20 cellular contexts compared by ENCODE assay signal in the genomic region with DNA sequence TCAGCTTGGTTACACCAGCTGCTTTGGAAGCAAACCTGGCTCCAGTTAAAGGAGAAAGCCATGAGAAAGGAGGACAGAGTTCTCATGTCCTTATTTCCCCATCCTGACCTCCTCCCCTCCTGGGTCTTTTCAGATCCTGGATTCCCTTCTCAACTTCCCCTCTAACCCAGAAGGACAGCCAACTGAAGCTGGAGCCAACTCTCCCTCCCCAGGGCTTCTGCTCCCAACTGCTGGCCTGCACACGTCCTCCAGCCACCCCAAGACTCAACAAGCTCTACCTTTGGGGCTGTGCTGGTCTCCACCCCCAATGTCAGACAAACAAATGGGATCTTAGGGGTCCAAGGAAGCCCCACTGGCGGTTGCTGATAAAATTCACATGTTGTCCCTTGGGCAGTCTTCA.
DNase-seq lines count a peak whose midpoint lies in the region; ATAC-seq and TF ChIP-seq lines count a peak whose summit lies in the region.
"Had no signal": no experiment of that assay in that cellular context is flagged by ENCODE, and none has a peak within 500 bp of the region (broad histone marks: within the 10 kb centered on the region; RNA-seq: fewer than 3 reads in every experiment).

No MANE protein-coding gene starts in this region.

- no peaks in the 10 kb centered on the region for H3K27me3 ChIP-seq in adipocyte (replicated peaks; ENCODE audit: control insufficient read depth, insufficient read depth, low read length)
- no peaks in the 10 kb centered on the region for H3K27me3 ChIP-seq in right atrium auricular region
- no peaks in the 10 kb centered on the region for H3K27me3 ChIP-seq in gastrocnemius medialis
- H3K27me3 ChIP-seq in effector memory CD4-positive, alpha-beta T cell (replicated peaks; ENCODE audit: control insufficient read depth, insufficient read depth, low read length, poor library complexity, severe bottlenecking) = no peaks in the 10 kb centered on the region
- H3K27me3 ChIP-seq: BLaER1, SJSA1 had no signal

- H3K4me1 ChIP-seq in adipocyte (ENCODE audit: control insufficient read depth, insufficient read depth, low read length) = peaks cover 60% of the 10 kb centered on the region
- H3K4me1 ChIP-seq in right atrium auricular region = peaks cover 0 to 11% of the 10 kb centered on the region in 2 donors
- peaks cover 0 to 8% of the 10 kb centered on the region in 2 donors for H3K4me1 ChIP-seq in gastrocnemius medialis
- H3K4me1 ChIP-seq in effector memory CD4-positive, alpha-beta T cell (ENCODE audit: control insufficient read depth, insufficient read depth, low read length, poor library complexity, severe bottlenecking) = no peaks in the 10 kb centered on the region
- H3K4me1 ChIP-seq: BLaER1 had no signal

- in situ Hi-C loops in gastrocnemius medialis (cut with MboI; ENCODE audit: low sequenced_read_pairs in 4 of 4) = loop anchor here in 1 of 4 donors (25.0 kb wide), 1 partner anchor 648 kb away; a partner anchor contains a TSS

- no peak for TF ChIP-seq CTCF in fibroblast of mammary gland (conservative IDR thresholded peaks at IDR 0.05; ENCODE audit: control insufficient read depth, insufficient read depth, low read depth, low read length)
- no peak for TF ChIP-seq CTCF in right atrium auricular region (IDR thresholded peaks at IDR 0.05)
- TF ChIP-seq CTCF in gastrocnemius medialis (IDR thresholded peaks at IDR 0.05 in 4 of 5, conservative IDR thresholded peaks at IDR 0.05 in 1 of 5) = no peak

- H3K36me3 ChIP-seq in adipocyte (ENCODE audit: control insufficient read depth, insufficient read depth, low read length, severe bottlenecking) = no peaks in the 10 kb centered on the region
- H3K36me3 ChIP-seq in right atrium auricular region = no peaks in the 10 kb centered on the region
- H3K36me3 ChIP-seq in gastrocnemius medialis = no peaks in the 10 kb centered on the region
- no peaks in the 10 kb centered on the region for H3K36me3 ChIP-seq in effector memory CD4-positive, alpha-beta T cell (ENCODE audit: control insufficient read depth, insufficient read depth, low read length)
- H3K36me3 ChIP-seq: BLaER1, SJSA1 had no signal

- H3K9me3 ChIP-seq in adipocyte (ENCODE audit: control insufficient read depth, low read length) (no peaks in the 10 kb centered on the region), right atrium auricular region (no peaks in the 10 kb centered on the region), gastrocnemius medialis (no peaks in the 10 kb centered on the region)
- H3K9me3 ChIP-seq in effector memory CD4-positive, alpha-beta T cell (ENCODE audit: control insufficient read depth, low read length) = no peaks in the 10 kb centered on the region
- H3K9me3 ChIP-seq: BLaER1, SJSA1 had no signal

- TF ChIP-seq POLR2A in gastrocnemius medialis (IDR thresholded peaks at IDR 0.05) = no peak

- H3K9ac ChIP-seq in adipocyte (ENCODE audit: low read length) = peak overlapping the region; percentile 53
- H3K9ac ChIP-seq: BLaER1 had no signal

- H3K27ac ChIP-seq in right atrium auricular region (peak overlapping the region; percentile 14 to 16), gastrocnemius medialis (peak overlapping the region in 3 of 4 donors; percentile 48 to 61 (median 57))
- H3K27ac ChIP-seq in effector memory CD4-positive, alpha-beta T cell (ENCODE audit: insufficient read depth, low read length, poor library complexity, severe bottlenecking) = no peak overlapping the region
- H3K27ac ChIP-seq: BLaER1, SJSA1 had no signal

- DNase-seq in adipocyte (ENCODE audit: low read depth) (no peak), fibroblast of mammary gland (ENCODE audit: low read depth) (peak; percentile 31), right atrium auricular region (ENCODE audit: low spot score) (no peak), gastrocnemius medialis (peak; percentile 5 to 32), superior temporal gyrus (ENCODE audit: extremely low spot score) (no peak), occipital lobe (lab: John Stamatoyannopoulos, UW) (no peak), NCI-H1930 (lab: John Stamatoyannopoulos, UW) (no peak)
- no peak for DNase-seq in effector memory CD4-positive, alpha-beta T cell
- DNase-seq: CD4-positive, CD25-positive, alpha-beta regulatory T cell; Kasumi-1; NCI-H1092 treated with DMSO at 0.1 percent for 48 hours; NCI-H1436; NCI-H187; NCI-H2171 treated with DMSO at 0.1 percent for 48 hours; NCI-H524; NCI-H774 had no signal

- ATAC-seq in gastrocnemius medialis = peak in 1 of 2 donors; percentile 25
- ATAC-seq: HepG2, K562 had no signal

- peak overlapping the region; percentile 40 for H3K4me3 ChIP-seq in adipocyte (ENCODE audit: low read length)
- H3K4me3 ChIP-seq in fibroblast of mammary gland (ENCODE audit: control insufficient read depth, low read depth, low read length) = no peak overlapping the region
- no peak overlapping the region for H3K4me3 ChIP-seq in right atrium auricular region
- H3K4me3 ChIP-seq in gastrocnemius medialis = no peak overlapping the region
- no peak overlapping the region for H3K4me3 ChIP-seq in effector memory CD4-positive, alpha-beta T cell (ENCODE audit: insufficient read depth, low read depth, low read length, poor library complexity, severe bottlenecking)
- H3K4me3 ChIP-seq: BLaER1, K562, SJSA1 had no signal

- intact Hi-C loops in gastrocnemius medialis (cut with DNase I; ENCODE audit: low total_unique reads) = loop anchor here (5.0 kb wide), 1 partner anchor 653 kb away; a partner anchor contains a TSS

Comparison
In these comparisons a context has a peak if more than half of its experiments do, and no peak if none do; other contexts are left out.
1. DNase-seq: peak in fibroblast of mammary gland (single experiment) and gastrocnemius medialis (2 of 2); none in adipocyte (single experiment), right atrium auricular region (single experiment), superior temporal gyrus (single experiment), occipital lobe (single experiment), effector memory CD4-positive, alpha-beta T cell (0 of 3) and NCI-H1930 (0 of 2).